In the genomic region with DNA sequence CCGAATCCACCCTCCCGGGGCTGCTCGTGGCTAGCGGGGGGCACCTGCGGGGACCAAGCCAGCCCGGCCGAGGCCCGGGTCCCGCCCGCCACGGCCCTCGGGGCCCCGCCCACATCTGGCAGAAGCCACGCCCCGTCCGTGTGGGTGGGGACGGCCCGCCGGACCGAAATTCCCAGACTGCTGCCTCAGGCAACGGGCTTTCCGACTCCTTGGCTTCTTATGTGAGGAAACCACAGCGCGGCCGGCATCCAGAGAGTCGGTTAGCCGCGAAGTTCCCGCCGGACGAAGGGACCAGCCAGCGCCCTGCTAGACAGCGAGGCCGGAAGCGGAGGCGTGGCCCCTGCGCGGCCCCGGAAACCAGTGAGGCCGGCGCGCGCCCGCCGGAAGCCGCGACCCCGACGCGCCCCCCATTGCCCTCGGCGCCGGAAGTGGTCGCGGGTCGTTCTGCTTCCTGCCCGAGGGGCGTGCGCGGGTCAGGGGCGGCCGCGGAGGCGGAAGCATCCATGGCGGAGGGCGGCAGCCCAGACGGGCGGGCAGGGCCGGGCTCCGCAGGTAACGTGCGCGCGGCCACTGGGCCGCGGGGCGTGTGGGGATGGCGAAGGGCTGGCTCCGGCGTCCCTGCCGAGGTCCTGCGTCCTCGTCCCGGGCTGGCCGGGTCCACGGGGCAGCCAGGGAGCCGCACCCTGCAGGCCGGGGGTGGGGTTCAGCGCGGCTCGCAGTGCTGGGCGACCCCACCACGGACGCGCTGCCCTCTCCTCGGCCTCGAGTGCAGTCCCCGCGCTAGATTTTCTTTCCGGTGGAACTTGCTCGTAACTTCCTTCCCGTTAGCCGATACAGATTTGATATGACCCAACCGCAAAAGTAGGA, we compare ENCODE assay signal across 8 cellular contexts. TPM values are rescaled to one million over a fixed set of nuclear protein-coding genes. Genes with fewer than 3 reads are reported as not detected.
A peak's percentile ranks its signal among the peaks of the same experiment; 100 is the strongest.
DNase-seq lines count a peak whose midpoint lies in the region; ATAC-seq and TF ChIP-seq lines count a peak whose summit lies in the region.

A gene with protein sequence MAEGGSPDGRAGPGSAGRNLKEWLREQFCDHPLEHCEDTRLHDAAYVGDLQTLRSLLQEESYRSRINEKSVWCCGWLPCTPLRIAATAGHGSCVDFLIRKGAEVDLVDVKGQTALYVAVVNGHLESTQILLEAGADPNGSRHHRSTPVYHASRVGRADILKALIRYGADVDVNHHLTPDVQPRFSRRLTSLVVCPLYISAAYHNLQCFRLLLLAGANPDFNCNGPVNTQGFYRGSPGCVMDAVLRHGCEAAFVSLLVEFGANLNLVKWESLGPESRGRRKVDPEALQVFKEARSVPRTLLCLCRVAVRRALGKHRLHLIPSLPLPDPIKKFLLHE (plus strand): TSS at position 360 of the 867 bp plus-strand sequence. CDS start 144 bp downstream, at position 504.

- no peaks in the 10 kb centered on the region for H3F3A ChIP-seq in neural cell (ENCODE audit: insufficient read depth, low read length, poor library complexity, severe bottlenecking)

- peak within 1 kb of the TSS; percentile 65 for H2AFZ ChIP-seq in neural cell (ENCODE audit: low read depth, low read length)

- H3K4me1 ChIP-seq in HUES6 (ENCODE audit: control insufficient read depth, insufficient read depth, low read length): peaks cover 12% of the 10 kb centered on the region; the same call in 1 of the 2 replicates
- peaks cover 32% of the 10 kb centered on the region for H3K4me1 ChIP-seq in RWPE2 (ENCODE audit: insufficient read depth, poor library complexity, severe bottlenecking)
- peaks cover 23% of the 10 kb centered on the region for H3K4me1 ChIP-seq in stomach smooth muscle (ENCODE audit: control insufficient read depth, insufficient read depth, low read length)

- peak within 1 kb of the TSS; percentile 89 for H3K4me3 Mint-ChIP-seq in activated T-helper 2 cell treated with anti-CD3 and anti-CD28 coated beads, Interferon-gamma antibody, Interleukin-2, Interleukin-4, amounts not matched to agents 10 μg/mL and 5 μg/mL and 100 μg/mL, durations not matched to agents 14 hours and 24 hours and 36 hours (ENCODE audit: low read depth)

- DNase-seq in DMS153 treated with DMSO at 0.1 percent for 48 hours (lab: John Stamatoyannopoulos, UW; ENCODE audit: unreplicated experiment) (peak; percentile 36), RWPE2 (ENCODE audit: low spot score) (peak; percentile 84), fibroblast of the aortic adventitia (ENCODE audit: low read depth) (peak; percentile 89)
- peak; percentile 78 for DNase-seq in activated T-helper 2 cell treated with anti-CD3 and anti-CD28 coated beads, Interferon-gamma antibody, Interleukin-2, Interleukin-4, amounts not matched to agents 10 μg/mL and 5 μg/mL and 100 μg/mL, durations not matched to agents 14 hours and 24 hours and 36 hours (ENCODE audit: low spot score)

- ATAC-seq in GM21447 (IDR thresholded peaks at IDR 0.05; ENCODE audit: unreplicated experiment) (peak; percentile 76), RWPE2 (ENCODE audit: low read depth) (peak; percentile 71)

- H3K27ac ChIP-seq in HUES6 (ENCODE audit: low read depth, low read length) (peak within 1 kb of the TSS; percentile 95), RWPE2 (ENCODE audit: poor library complexity, severe bottlenecking) (peak within 1 kb of the TSS; percentile 100), neural cell (ENCODE audit: low read length) (peak within 1 kb of the TSS; percentile 88), stomach smooth muscle (ENCODE audit: low read length) (peak within 1 kb of the TSS; percentile 78)

- H3K9me3 Mint-ChIP-seq in activated T-helper 2 cell treated with anti-CD3 and anti-CD28 coated beads, Interferon-gamma antibody, Interleukin-2, Interleukin-4, amounts not matched to agents 10 μg/mL and 5 μg/mL and 100 μg/mL, durations not matched to agents 14 hours and 24 hours and 36 hours: peaks cover 10% of the 10 kb centered on the region

- H3K9me2 ChIP-seq in neural cell (ENCODE audit: insufficient read depth, low read length): no peaks in the 10 kb centered on the region

- peaks cover 25% of the 10 kb centered on the region for H3K4me1 Mint-ChIP-seq in activated T-helper 2 cell treated with anti-CD3 and anti-CD28 coated beads, Interferon-gamma antibody, Interleukin-2, Interleukin-4, amounts not matched to agents 10 μg/mL and 5 μg/mL and 100 μg/mL, durations not matched to agents 14 hours and 24 hours and 36 hours (ENCODE audit: low read depth)

- no peaks in the 10 kb centered on the region for H3K27me3 Mint-ChIP-seq in activated T-helper 2 cell treated with anti-CD3 and anti-CD28 coated beads, Interferon-gamma antibody, Interleukin-2, Interleukin-4, amounts not matched to agents 10 μg/mL and 5 μg/mL and 100 μg/mL, durations not matched to agents 14 hours and 24 hours and 36 hours (ENCODE audit: low read depth)

- H4K20me1 ChIP-seq in neural cell (ENCODE audit: insufficient read depth): no peaks in the 10 kb centered on the region

- peak within 1 kb of the TSS; percentile 91 for H3K27ac Mint-ChIP-seq in activated T-helper 2 cell treated with anti-CD3 and anti-CD28 coated beads, Interferon-gamma antibody, Interleukin-2, Interleukin-4, amounts not matched to agents 10 μg/mL and 5 μg/mL and 100 μg/mL, durations not matched to agents 14 hours and 24 hours and 36 hours

- H3K4me3 ChIP-seq in HUES6 (ENCODE audit: low read depth, low read length) (peak within 1 kb of the TSS; percentile 80), RWPE2 (ENCODE audit: severe bottlenecking) (peak within 1 kb of the TSS; percentile 67), fibroblast of the aortic adventitia (ENCODE audit: low read depth, low read length) (peak within 1 kb of the TSS; percentile 94), neural cell (ENCODE audit: low read length) (peak within 1 kb of the TSS; percentile 92), stomach smooth muscle (ENCODE audit: low read length in 2 of 2) (peak within 1 kb of the TSS; percentile 92 to 98)

- H3K27me3 ChIP-seq in HUES6 (ENCODE audit: control insufficient read depth, insufficient read depth, low read length) (no peaks in the 10 kb centered on the region), RWPE2 (ENCODE audit: insufficient read depth, poor library complexity, severe bottlenecking) (no peaks in the 10 kb centered on the region), neural cell (ENCODE audit: insufficient read depth, low read depth, low read length) (no peaks in the 10 kb centered on the region), stomach smooth muscle (ENCODE audit: control insufficient read depth in 1 of 2, insufficient read depth in 2 of 2, low read length in 2 of 2) (no peaks in the 10 kb centered on the region)

- H3K9me3 ChIP-seq in HUES6 (ENCODE audit: control insufficient read depth, insufficient read depth, low read depth, low read length) (0 out of 2 replicates have a peak, but pooled peaks cover 3% of the 10 kb centered on the region), RWPE2 (ENCODE audit: severe bottlenecking) (no peaks in the 10 kb centered on the region), neural cell (ENCODE audit: low read length) (no peaks in the 10 kb centered on the region), stomach smooth muscle (ENCODE audit: control insufficient read depth in 2 of 2, low read length in 2 of 2) (peaks cover 0 to 10% of the 10 kb centered on the region in 2 donors)

- no peak for TF ChIP-seq RAD21 in neural cell (conservative IDR thresholded peaks at IDR 0.05)

- peaks cover 37% of the 10 kb centered on the region for H3K36me3 Mint-ChIP-seq in activated T-helper 2 cell treated with anti-CD3 and anti-CD28 coated beads, Interferon-gamma antibody, Interleukin-2, Interleukin-4, amounts not matched to agents 10 μg/mL and 5 μg/mL and 100 μg/mL, durations not matched to agents 14 hours and 24 hours and 36 hours (ENCODE audit: low read depth)

- peak; percentile 34 for TF ChIP-seq EP300 in neural cell (conservative IDR thresholded peaks at IDR 0.05; ENCODE audit: poor library complexity, severe bottlenecking)

- TF ChIP-seq CTCF in RWPE2 (IDR thresholded peaks at IDR 0.05; ENCODE audit: poor library complexity, severe bottlenecking) (no peak), fibroblast of the aortic adventitia (IDR thresholded peaks at IDR 0.05; ENCODE audit: insufficient read depth, low read length) (no peak), neural cell (IDR thresholded peaks at IDR 0.05; ENCODE audit: poor library complexity, severe bottlenecking) (no peak)

- intact Hi-C loops in activated T-helper 2 cell treated with anti-CD3 and anti-CD28 coated beads, Interferon-gamma antibody, Interleukin-2, Interleukin-4, amounts not matched to agents 10 μg/mL and 5 μg/mL and 100 μg/mL, durations not matched to agents 14 hours and 24 hours and 36 hours (cut with micrococcal nuclease): loop anchor here (1.0 to 10.0 kb wide), 3 partner anchors 52 to 750 kb away; a partner anchor contains a TSS

- peaks cover 37% of the 10 kb centered on the region for H3K79me2 ChIP-seq in neural cell (replicated peaks; ENCODE audit: insufficient read depth, low read length)

- peak within 1 kb of the TSS; percentile 86 for H3K4me2 ChIP-seq in neural cell (ENCODE audit: low read length)

- peak within 1 kb of the TSS; percentile 89 for H3K9ac ChIP-seq in HUES6 (ENCODE audit: low read length)
- peak within 1 kb of the TSS; percentile 85 for H3K9ac ChIP-seq in neural cell (ENCODE audit: low read length)
- H3K9ac ChIP-seq in stomach smooth muscle (ENCODE audit: low read length in 2 of 2): peak within 1 kb of the TSS; percentile 83 to 84

- H3K36me3 ChIP-seq in HUES6 (ENCODE audit: control insufficient read depth, insufficient read depth, low read length): peaks cover 9% of the 10 kb centered on the region
- H3K36me3 ChIP-seq in RWPE2 (ENCODE audit: low read depth): peaks cover 42% of the 10 kb centered on the region
- H3K36me3 ChIP-seq in neural cell (ENCODE audit: insufficient read depth, low read length): peaks cover 6% of the 10 kb centered on the region
- H3K36me3 ChIP-seq in stomach smooth muscle (ENCODE audit: control insufficient read depth in 2 of 2, insufficient read depth in 2 of 2, low read length in 2 of 2): peaks cover 2 to 8% of the 10 kb centered on the region in 2 donors

TF ChIP-seq in neural cell, 6 proteins besides CTCF, POLR2A, EP300 and RAD21 (continues in another document):
- TF ChIP-seq EZH2 (IDR thresholded peaks at IDR 0.05; ENCODE audit: borderline replicate concordance, insufficient read depth, low read length, poor library complexity, severe bottlenecking): no peak

RNA-seq across cellular contexts. Expression of the gene that starts here (rescaled TPM):
- 36.3 and 37.4 TPM in 2 replicates for total RNA-seq in activated T-helper 2 cell treated with anti-CD3 and anti-CD28 coated beads, Interferon-gamma antibody, Interleukin-2, Interleukin-4, amounts not matched to agents 10 μg/mL and 5 μg/mL and 100 μg/mL, durations not matched to agents 14 hours and 24 hours and 36 hours
- 18.5 and 45.5 TPM in 2 replicates for total RNA-seq in fibroblast of the aortic adventitia (ENCODE audit: low replicate concordance)
- 13.7 and 18.7 TPM in 2 replicates for polyA plus RNA-seq in neural cell
- polyA minus RNA-seq in neural cell: 22.2 and 23.4 TPM in 2 replicates

Comparison
In these comparisons a context has a peak if more than half of its experiments do, and no peak if none do; other contexts are left out.
1. Peak in every context shown above with its lines: DNase-seq, ATAC-seq, H3K4me3 ChIP-seq and H3K27ac ChIP-seq.
2. DNase-seq: peak in every context shown above with its lines; median percentile 89 in fibroblast of the aortic adventitia; 84 in RWPE2; 78 in activated T-helper 2 cell treated with anti-CD3 and anti-CD28 coated beads, Interferon-gamma antibody, Interleukin-2, Interleukin-4, amounts not matched to agents 10 μg/mL and 5 μg/mL and 100 μg/mL, durations not matched to agents 14 hours and 24 hours and 36 hours; 36 in DMS153 treated with DMSO at 0.1 percent for 48 hours.